ENCODE assay signal across 8 cellular contexts in genomic region chr20:8132632-8133587, GRCh38. TPM values are rescaled to one million over a fixed set of nuclear protein-coding genes. Genes with fewer than 3 reads are reported as not detected.
DNase-seq lines count a peak whose midpoint lies in the region; ATAC-seq and TF ChIP-seq lines count a peak whose summit lies in the region.

No MANE protein-coding gene starts in this region.

- ATAC-seq in activated T-helper 17 cell treated with anti-CD3 and anti-CD28 coated beads, Interleukin-2, amount 50 U/mL, for 72 hours (replicated peaks): peak; percentile 29
- no peak for ATAC-seq in Right ventricle myocardium inferior
- no peak for ATAC-seq in GM21390 (IDR thresholded peaks at IDR 0.05; ENCODE audit: unreplicated experiment)
- ATAC-seq in HG02763 (IDR thresholded peaks at IDR 0.05; ENCODE audit: unreplicated experiment): no peak

- no peaks in the 10 kb centered on the region for H4K20me1 ChIP-seq in osteoblast (ENCODE audit: insufficient read depth, low read length)

- no peaks in the 10 kb centered on the region for H3K36me3 Mint-ChIP-seq in activated T-helper 17 cell treated with anti-CD3 and anti-CD28 coated beads, Interleukin-2, amount 50 U/mL, for 72 hours (ENCODE audit: low read depth)

- no peaks in the 10 kb centered on the region for H3K36me3 ChIP-seq in HAP-1 (replicated peaks)
- H3K36me3 ChIP-seq in osteoblast (ENCODE audit: insufficient read depth, low read length): no peaks in the 10 kb centered on the region

- TF ChIP-seq CTCF in AG09309 (IDR thresholded peaks at IDR 0.05; ENCODE audit: control insufficient read depth, insufficient read depth, low read depth, low read length, missing control alignments): no peak
- no peak for TF ChIP-seq CTCF in osteoblast (IDR thresholded peaks at IDR 0.05; ENCODE audit: extremely low read depth, low read depth, low read length)

- peak overlapping the region; percentile 79 for H3K4me3 Mint-ChIP-seq in activated T-helper 17 cell treated with anti-CD3 and anti-CD28 coated beads, Interleukin-2, amount 50 U/mL, for 72 hours

- peak overlapping the region; percentile 46 for H3K4me3 ChIP-seq in AG09309 (ENCODE audit: control insufficient read depth, low read depth, low read length)
- peak overlapping the region; percentile 34 for H3K4me3 ChIP-seq in HAP-1
- H3K4me3 ChIP-seq in osteoblast (ENCODE audit: insufficient read depth, low read length): peak overlapping the region; percentile 75

- H3K27ac ChIP-seq in osteoblast (ENCODE audit: low read depth, low read length): no peak overlapping the region

- H3K4me1 ChIP-seq in HAP-1 (peaks cover 28% of the 10 kb centered on the region), osteoblast (ENCODE audit: insufficient read depth, low read length) (no peaks in the 10 kb centered on the region)

- intact Hi-C loops in Right ventricle myocardium inferior (cut with DNase I): loop anchor here (1.0 to 5.0 kb wide), 3 partner anchors 91 to 256 kb away; no protein-coding TSS in a partner anchor

- H3K9me3 ChIP-seq in HAP-1 (no peaks in the 10 kb centered on the region), osteoblast (ENCODE audit: low read depth, low read length) (no peaks in the 10 kb centered on the region)

- H3K27ac Mint-ChIP-seq in activated T-helper 17 cell treated with anti-CD3 and anti-CD28 coated beads, Interleukin-2, amount 50 U/mL, for 72 hours: peak overlapping the region; percentile 28

- peaks cover 13% of the 10 kb centered on the region for H3K79me2 ChIP-seq in osteoblast (ENCODE audit: insufficient read depth, low read length)

- in situ Hi-C loops in HAP-1 (cut with MboI; ENCODE audit: low sequenced_read_pairs): loop anchor here (10.0 to 25.0 kb wide), 2 partner anchors 252 to 579 kb away; no protein-coding TSS in a partner anchor
- in situ Hi-C loops in KBM-7 (cut with MboI; ENCODE audit: low pct_unique_long_range_greater_than_20kb, low sequenced_read_pairs): no loop called here

- H2AFZ ChIP-seq in osteoblast (ENCODE audit: low read length): peak overlapping the region; percentile 76

- no peaks in the 10 kb centered on the region for H3K27me3 ChIP-seq in HAP-1 (ENCODE audit: low read depth)
- peaks cover 43% of the 10 kb centered on the region for H3K27me3 ChIP-seq in osteoblast (ENCODE audit: insufficient read depth, low read length)

- DNase-seq in AG09309 (ENCODE audit: low read depth) (no peak), HAP-1 (ENCODE audit: low spot score in 2 of 2) (peak in 1 of 2 experiments; percentile 30), Right ventricle myocardium inferior (ENCODE audit: missing footprints) (peak; percentile 72), osteoblast (ENCODE audit: insufficient read length, low spot score, missing footprints) (peak; percentile 80), KBM-7 (no peak)

- peaks cover 15% of the 10 kb centered on the region for H3K27me3 Mint-ChIP-seq in activated T-helper 17 cell treated with anti-CD3 and anti-CD28 coated beads, Interleukin-2, amount 50 U/mL, for 72 hours

- peak overlapping the region; percentile 79 for H3K4me2 ChIP-seq in osteoblast (ENCODE audit: insufficient read depth, low read length)

- peaks cover 13% of the 10 kb centered on the region for H3K4me1 Mint-ChIP-seq in activated T-helper 17 cell treated with anti-CD3 and anti-CD28 coated beads, Interleukin-2, amount 50 U/mL, for 72 hours

- no peaks in the 10 kb centered on the region for H3K9me3 Mint-ChIP-seq in activated T-helper 17 cell treated with anti-CD3 and anti-CD28 coated beads, Interleukin-2, amount 50 U/mL, for 72 hours

RNA-seq across cellular contexts. Expression of gene PLCB1, which starts 0.8 kb away (rescaled TPM):
- total RNA-seq in activated T-helper 17 cell treated with anti-CD3 and anti-CD28 coated beads, Interleukin-2, amount 50 U/mL, for 72 hours: 1 to 10 TPM; 1.8 to 3.0 TPM
- 7.2 TPM for total RNA-seq in Right ventricle myocardium inferior
- total RNA-seq in osteoblast: 13.4 and 23.3 TPM in 2 replicates

Comparison
In these comparisons a context has a peak if more than half of its experiments do, and no peak if none do; other contexts are left out.
1. DNase-seq: peak in Right ventricle myocardium inferior (single experiment) and osteoblast (single experiment); none in AG09309 (single experiment) and KBM-7 (single experiment).
2. Peak in every context shown above with its lines, with median percentiles within 50 percentile points of each other: H3K4me3 ChIP-seq.